18 cellular contexts compared by ENCODE assay signal in the genomic region with DNA sequence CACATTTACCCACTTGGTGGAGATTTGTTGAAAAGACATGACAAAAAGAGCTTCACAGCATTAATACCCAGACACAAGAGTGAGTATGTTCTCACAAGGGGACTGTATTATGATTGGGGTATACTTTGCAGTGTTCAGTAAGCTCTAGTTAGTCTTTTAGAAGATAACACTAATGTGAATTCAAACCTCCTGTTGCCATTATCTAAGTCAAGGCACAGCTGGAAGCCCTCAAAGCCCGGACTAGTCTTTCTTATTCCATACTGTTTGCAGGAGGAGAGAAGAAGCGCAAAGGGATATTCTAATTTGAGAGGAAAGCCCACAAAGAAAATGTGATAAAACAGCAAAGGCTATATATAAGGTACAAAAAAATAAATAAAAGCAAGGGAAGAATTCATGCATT.
DNase-seq lines count a peak whose midpoint lies in the region; ATAC-seq, FAIRE-seq and TF ChIP-seq lines count a peak whose summit lies in the region.
"Had no signal": no experiment of that assay in that cellular context is flagged by ENCODE, and none has a peak within 500 bp of the region (broad histone marks: within the 10 kb centered on the region; RNA-seq: fewer than 3 reads in every experiment).

No MANE protein-coding gene starts in this region.

- H4K8ac ChIP-seq in neuronal stem cell (ENCODE audit: low read depth, low read length), result no peak overlapping the region

- no peak for TF ChIP-seq CTCF in WTC11 (IDR thresholded peaks at IDR 0.05)

- intact Hi-C loops in naive thymus-derived CD4-positive, alpha-beta T cell (cut with micrococcal nuclease), result no loop called here

- H3K4me1 Mint-ChIP-seq in WTC11, result peaks cover 41% of the 10 kb centered on the region
- no peaks in the 10 kb centered on the region for H3K4me1 Mint-ChIP-seq in naive thymus-derived CD4-positive, alpha-beta T cell

- 0 out of 2 replicates have a peak, but pooled peaks have one; percentile 13 for ATAC-seq in WTC11
- ATAC-seq in naive thymus-derived CD4-positive, alpha-beta T cell, result no peak
- ATAC-seq: CD8-positive, alpha-beta T cell; HCT116 had no signal

- no peak overlapping the region for H4K91ac ChIP-seq in neuronal stem cell (ENCODE audit: low read depth, low read length, poor library complexity)

- H3K27me3 ChIP-seq in iPS-20b (ENCODE audit: insufficient read depth, low read length), result no peaks in the 10 kb centered on the region
- H3K27me3 ChIP-seq in neuronal stem cell (ENCODE audit: control insufficient read depth in 3 of 3, insufficient read depth in 3 of 3, low read depth in 1 of 3, low read length in 3 of 3), result peaks cover 0 to 3% (median 0%) of the 10 kb centered on the region in 3 experiments
- H3K27me3 ChIP-seq in naive thymus-derived CD4-positive, alpha-beta T cell (ENCODE audit: control insufficient read depth in 2 of 2, insufficient read depth in 2 of 2, low read length in 2 of 2), result no peaks in the 10 kb centered on the region

- H3K27ac Mint-ChIP-seq in WTC11, result no peak overlapping the region
- H3K27ac Mint-ChIP-seq in naive thymus-derived CD4-positive, alpha-beta T cell, result no peak overlapping the region
- H3K27ac Mint-ChIP-seq: CD8-positive, alpha-beta T cell had no signal

- no CpG with 5 or more reads among the region's 2 CpGs for WGBS in neuronal stem cell (ENCODE audit: extremely low coverage in 2 of 2, insufficient read length in 2 of 2, insufficient replicate concordance in 1 of 2), 2 donors

- H3K23ac ChIP-seq in neuronal stem cell (ENCODE audit: low read depth, low read length, poor library complexity), result no peak overlapping the region

- CTCF ChIA-PET in WTC11 (lab: Charles Lee), result interaction anchor here (0.8 to 1.1 kb wide), 2 partner anchors 546 to 1224 kb away, joined by 3 read pairs; no protein-coding TSS in a partner anchor
- CTCF ChIA-PET in naive thymus-derived CD4-positive, alpha-beta T cell (lab: Charles Lee), result no interaction called here

- no peaks in the 10 kb centered on the region for H3K36me3 ChIP-seq in iPS-20b (ENCODE audit: insufficient read depth, low read depth, low read length)
- no peaks in the 10 kb centered on the region for H3K36me3 ChIP-seq in neuronal stem cell (replicated peaks in 1 of 2; ENCODE audit: control insufficient read depth in 2 of 2, insufficient read depth in 2 of 2, low read length in 2 of 2)
- no peaks in the 10 kb centered on the region for H3K36me3 ChIP-seq in naive thymus-derived CD4-positive, alpha-beta T cell (ENCODE audit: control insufficient read depth in 2 of 3, insufficient read depth in 3 of 3, low read length in 3 of 3)

- H3K18ac ChIP-seq in neuronal stem cell (ENCODE audit: low read length), result no peak overlapping the region

- H3K4me1 ChIP-seq in iPS-20b (ENCODE audit: insufficient read depth, low read length) (peaks cover 22% of the 10 kb centered on the region; the same call in 1 of the 2 replicates), neuronal stem cell (ENCODE audit: control insufficient read depth in 2 of 2, insufficient read depth in 1 of 2, low read depth in 1 of 2, low read length in 2 of 2) (no peaks in the 10 kb centered on the region)
- no peaks in the 10 kb centered on the region for H3K4me1 ChIP-seq in naive thymus-derived CD4-positive, alpha-beta T cell (ENCODE audit: control insufficient read depth in 2 of 2, insufficient read depth in 2 of 2, low read length in 2 of 2)
- H3K4me1 ChIP-seq: Caco-2 had no signal

- H3K9me3 Mint-ChIP-seq in WTC11, result peaks cover 18% of the 10 kb centered on the region
- H3K9me3 Mint-ChIP-seq in naive thymus-derived CD4-positive, alpha-beta T cell, result peaks cover 0 to 17% (median 6%) of the 10 kb centered on the region in 11 donors

- DNase-seq in HTR-8/SVneo (ENCODE audit: insufficient read length, low spot score), result no peak
- no peak for DNase-seq in WTC11 (ENCODE audit: low spot score)
- DNase-seq in neuronal stem cell (ENCODE audit: low spot score), result no peak
- DNase-seq in NCI-H524 (lab: John Stamatoyannopoulos, UW), result no peak
- DNase-seq in naive thymus-derived CD4-positive, alpha-beta T cell, result no peak
- no peak for DNase-seq in NCI-H2029 (lab: John Stamatoyannopoulos, UW)
- DNase-seq in anterior cingulate cortex (lab: John Stamatoyannopoulos, UW), result no peak
- DNase-seq: C1 segment of cervical spinal cord; Caco-2; CD8-positive, alpha-beta T cell; DMS153; DND-41 had no signal

- H2BK5ac ChIP-seq in neuronal stem cell (ENCODE audit: low read length), result no peak overlapping the region

- no peaks in the 10 kb centered on the region; the same call in 1 of the 2 replicates for H3K27me3 Mint-ChIP-seq in WTC11 (ENCODE audit: low read depth)
- no peaks in the 10 kb centered on the region for H3K27me3 Mint-ChIP-seq in naive thymus-derived CD4-positive, alpha-beta T cell

- peak; percentile 16 for FAIRE-seq in HTR-8/SVneo (lab: Jason Lieb, UNC)
- FAIRE-seq: G401.6, GM12892, GM19239, H1 had no signal

- H3K79me1 ChIP-seq in neuronal stem cell (ENCODE audit: low read depth, low read length), result no peaks in the 10 kb centered on the region

- peak overlapping the region; percentile 60 for H3K27ac ChIP-seq in iPS-20b (ENCODE audit: low read length)
- no peak overlapping the region for H3K27ac ChIP-seq in neuronal stem cell (replicated peaks; ENCODE audit: low read length)
- H3K27ac ChIP-seq in naive thymus-derived CD4-positive, alpha-beta T cell (ENCODE audit: low read depth, low read length), result no peak overlapping the region

- H3K4me3 ChIP-seq in iPS-20b (ENCODE audit: low read length) (no peak overlapping the region), neuronal stem cell (ENCODE audit: low read length in 2 of 2) (no peak overlapping the region)
- no peak overlapping the region for H3K4me3 ChIP-seq in naive thymus-derived CD4-positive, alpha-beta T cell (ENCODE audit: low read length)

- no peak overlapping the region for H2BK120ac ChIP-seq in neuronal stem cell (ENCODE audit: low read depth, low read length)

- no peak overlapping the region for H3K4ac ChIP-seq in neuronal stem cell (ENCODE audit: low read length)

- no peak overlapping the region for H3K14ac ChIP-seq in neuronal stem cell (ENCODE audit: low read length)

- peaks cover 13% of the 10 kb centered on the region for H3K36me3 Mint-ChIP-seq in WTC11
- no peaks in the 10 kb centered on the region for H3K36me3 Mint-ChIP-seq in naive thymus-derived CD4-positive, alpha-beta T cell
- H3K36me3 Mint-ChIP-seq: CD8-positive, alpha-beta T cell had no signal

- H3K4me3 Mint-ChIP-seq in WTC11, result no peak overlapping the region
- H3K4me3 Mint-ChIP-seq in naive thymus-derived CD4-positive, alpha-beta T cell, result no peak overlapping the region
- H3K4me3 Mint-ChIP-seq: CD8-positive, alpha-beta T cell had no signal

- H2BK12ac ChIP-seq in neuronal stem cell (ENCODE audit: low read length), result no peak overlapping the region

- H3K9me3 ChIP-seq in iPS-20b (ENCODE audit: insufficient read depth, low read depth, low read length) (no peaks in the 10 kb centered on the region; the same call in 1 of the 2 replicates), neuronal stem cell (replicated peaks in 1 of 2; ENCODE audit: control insufficient read depth in 2 of 2, insufficient read depth in 1 of 2, low read depth in 1 of 2, low read length in 2 of 2) (peaks cover 0 to 9% of the 10 kb centered on the region in 2 donors)
- H3K9me3 ChIP-seq in naive thymus-derived CD4-positive, alpha-beta T cell (ENCODE audit: control insufficient read depth in 2 of 3, low read length in 3 of 3), result no peaks in the 10 kb centered on the region

- H2BK15ac ChIP-seq in neuronal stem cell (ENCODE audit: low read length), result no peak overlapping the region

- POLR2A ChIA-PET in WTC11 (lab: Charles Lee), result no interaction called here
- POLR2A ChIA-PET in naive thymus-derived CD4-positive, alpha-beta T cell (lab: Charles Lee), result no interaction called here

- H3K4me2 ChIP-seq in neuronal stem cell (ENCODE audit: insufficient read depth, low read length, poor library complexity, severe bottlenecking), result no peak overlapping the region

- H3K9ac ChIP-seq in iPS-20b (ENCODE audit: low read depth, low read length), result no peak overlapping the region
- no peak overlapping the region for H3K9ac ChIP-seq in neuronal stem cell (ENCODE audit: low read depth, low read length, poor library complexity)

- peak overlapping the region; percentile 10 for H2AFZ ChIP-seq in neuronal stem cell (ENCODE audit: low read length)

- H2AK5ac ChIP-seq in neuronal stem cell (ENCODE audit: low read depth, low read length), result no peak overlapping the region

TF ChIP-seq in WTC11, 78 proteins besides CTCF, POLR2A, EP300 and RAD21 (continues in another document):
- TF ChIP-seq, protein P1, sequence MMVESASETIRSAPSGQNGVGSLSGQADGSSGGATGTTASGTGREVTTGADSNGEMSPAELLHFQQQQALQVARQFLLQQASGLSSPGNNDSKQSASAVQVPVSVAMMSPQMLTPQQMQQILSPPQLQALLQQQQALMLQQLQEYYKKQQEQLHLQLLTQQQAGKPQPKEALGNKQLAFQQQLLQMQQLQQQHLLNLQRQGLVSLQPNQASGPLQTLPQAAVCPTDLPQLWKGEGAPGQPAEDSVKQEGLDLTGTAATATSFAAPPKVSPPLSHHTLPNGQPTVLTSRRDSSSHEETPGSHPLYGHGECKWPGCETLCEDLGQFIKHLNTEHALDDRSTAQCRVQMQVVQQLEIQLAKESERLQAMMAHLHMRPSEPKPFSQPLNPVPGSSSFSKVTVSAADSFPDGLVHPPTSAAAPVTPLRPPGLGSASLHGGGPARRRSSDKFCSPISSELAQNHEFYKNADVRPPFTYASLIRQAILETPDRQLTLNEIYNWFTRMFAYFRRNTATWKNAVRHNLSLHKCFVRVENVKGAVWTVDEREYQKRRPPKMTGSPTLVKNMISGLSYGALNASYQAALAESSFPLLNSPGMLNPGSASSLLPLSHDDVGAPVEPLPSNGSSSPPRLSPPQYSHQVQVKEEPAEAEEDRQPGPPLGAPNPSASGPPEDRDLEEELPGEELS (CRISPR knock-in tag; IDR thresholded peaks at IDR 0.05), result no peak
- no peak for TF ChIP-seq JAZF1 (CRISPR knock-in tag; IDR thresholded peaks at IDR 0.05)
- TF ChIP-seq ZNF423 (CRISPR knock-in tag; IDR thresholded peaks at IDR 0.05), result no peak
- no peak for TF ChIP-seq E2F4 (CRISPR knock-in tag; IDR thresholded peaks at IDR 0.05; ENCODE audit: borderline replicate concordance, low read depth)
